In genomic region chrX:154002215-154002719, GRCh38 we compare ENCODE assay signal across 1 cellular context.
TF ChIP-seq lines count a peak whose summit lies in the region.

No MANE protein-coding gene starts in this region.

TF ChIP-seq in H1, 55 proteins besides CTCF, POLR2A, EP300 and RAD21:
- 0 out of 2 replicates have a peak, but pooled peaks have one; percentile 26 for TF ChIP-seq YY1 (IDR thresholded peaks at IDR 0.05; ENCODE audit: low read depth, low read length)
- no peak for TF ChIP-seq POU5F1 (IDR thresholded peaks at IDR 0.05; ENCODE audit: low read depth, low read length)
- TF ChIP-seq BACH1 (IDR thresholded peaks at IDR 0.05; ENCODE audit: low read length) = peak; percentile 68; the same call in 1 of the 2 replicates
- TF ChIP-seq MAFK (IDR thresholded peaks at IDR 0.05; ENCODE audit: low read depth, low read length) = peak; percentile 72; the same call in 1 of the 2 replicates
- TF ChIP-seq EGR1 (IDR thresholded peaks at IDR 0.05; ENCODE audit: borderline replicate concordance, low read depth, low read length) = no peak
- TF ChIP-seq KDM4A (IDR thresholded peaks at IDR 0.05; ENCODE audit: low read depth, low read length, severe bottlenecking) = no peak
